In genomic region chr4:138834029-138834428, GRCh38 we compare ENCODE assay signal across 14 cellular contexts.
DNase-seq lines count a peak whose midpoint lies in the region; ATAC-seq and TF ChIP-seq lines count a peak whose summit lies in the region.
"Had no signal": no experiment of that assay in that cellular context is flagged by ENCODE, and none has a peak within 500 bp of the region (broad histone marks: within the 10 kb centered on the region; RNA-seq: fewer than 3 reads in every experiment).

No MANE protein-coding gene starts in this region.

- no peak for TF ChIP-seq CTCF in GM20000 (IDR thresholded peaks at IDR 0.05; ENCODE audit: extremely low read depth, missing control alignments)

- peak; percentile 29 for DNase-seq in foreskin melanocyte
- DNase-seq in EL = no peak
- no peak for DNase-seq in GM20000 (ENCODE audit: low spot score)
- no peak for DNase-seq in HCEC 1CT
- DNase-seq in RKO (ENCODE audit: low spot score) = no peak
- DNase-seq: activated T-cell treated with anti-CD3 and anti-CD28 coated beads for 4 hours; amygdala; mucosa of descending colon; SK-N-SH; stimulated activated CD4-positive, alpha-beta T cell treated with anti-CD3 and anti-CD28 coated beads, Interleukin-4, amount 100 ng/mL, for 24 hours had no signal

- ATAC-seq in GM18858 (IDR thresholded peaks at IDR 0.05; ENCODE audit: unreplicated experiment) (peak; percentile 43), GM21515 (IDR thresholded peaks at IDR 0.05; ENCODE audit: unreplicated experiment) (peak; percentile 57), HG03196 (IDR thresholded peaks at IDR 0.05; ENCODE audit: unreplicated experiment) (peak; percentile 88)
- ATAC-seq: HepG2, mucosa of descending colon had no signal
